In the genomic region with DNA sequence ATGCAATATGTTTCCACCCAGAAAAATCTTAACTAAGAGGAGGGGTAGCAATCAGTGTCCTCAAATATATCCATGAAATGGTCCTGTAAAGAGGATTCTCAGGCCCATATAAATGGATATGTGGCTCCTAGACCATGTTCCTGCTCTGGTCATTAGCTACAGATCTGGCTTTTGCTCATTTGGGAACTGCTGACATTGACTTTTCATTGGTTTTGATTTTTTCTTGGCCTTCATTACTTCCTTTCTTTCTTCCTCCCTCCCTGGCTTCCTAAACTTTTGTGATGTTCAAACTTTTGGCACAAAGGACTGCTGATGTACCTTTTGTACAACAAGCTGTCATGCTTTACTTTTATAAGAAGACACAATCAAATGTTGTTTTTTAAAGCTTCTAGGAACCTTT, we compare ENCODE assay signal across 1 cellular context.
TF ChIP-seq lines count a peak whose summit lies in the region.

No MANE protein-coding gene starts in this region.

TF ChIP-seq in HepG2, 621 proteins besides CTCF, POLR2A, EP300 and RAD21:
- TF ChIP-seq MAFF (IDR thresholded peaks at IDR 0.05; ENCODE audit: low read depth, low read length), result peak; percentile 32; the same call in 1 of the 2 replicates
- TF ChIP-seq ZNF44 (CRISPR knock-in tag; IDR thresholded peaks at IDR 0.05), result no peak
- TF ChIP-seq SATB2 (CRISPR knock-in tag; IDR thresholded peaks at IDR 0.05), result no peak
- no peak for TF ChIP-seq RARA (CRISPR knock-in tag; IDR thresholded peaks at IDR 0.05)
- no peak for TF ChIP-seq NFKBIZ (CRISPR knock-in tag; IDR thresholded peaks at IDR 0.05)
- no peak for TF ChIP-seq CENPX (CRISPR knock-in tag; IDR thresholded peaks at IDR 0.05)
- no peak for TF ChIP-seq ZNF891 (CRISPR knock-in tag; IDR thresholded peaks at IDR 0.05)
- no peak for TF ChIP-seq GABPB1 (CRISPR knock-in tag; IDR thresholded peaks at IDR 0.05)
- TF ChIP-seq, protein P1, sequence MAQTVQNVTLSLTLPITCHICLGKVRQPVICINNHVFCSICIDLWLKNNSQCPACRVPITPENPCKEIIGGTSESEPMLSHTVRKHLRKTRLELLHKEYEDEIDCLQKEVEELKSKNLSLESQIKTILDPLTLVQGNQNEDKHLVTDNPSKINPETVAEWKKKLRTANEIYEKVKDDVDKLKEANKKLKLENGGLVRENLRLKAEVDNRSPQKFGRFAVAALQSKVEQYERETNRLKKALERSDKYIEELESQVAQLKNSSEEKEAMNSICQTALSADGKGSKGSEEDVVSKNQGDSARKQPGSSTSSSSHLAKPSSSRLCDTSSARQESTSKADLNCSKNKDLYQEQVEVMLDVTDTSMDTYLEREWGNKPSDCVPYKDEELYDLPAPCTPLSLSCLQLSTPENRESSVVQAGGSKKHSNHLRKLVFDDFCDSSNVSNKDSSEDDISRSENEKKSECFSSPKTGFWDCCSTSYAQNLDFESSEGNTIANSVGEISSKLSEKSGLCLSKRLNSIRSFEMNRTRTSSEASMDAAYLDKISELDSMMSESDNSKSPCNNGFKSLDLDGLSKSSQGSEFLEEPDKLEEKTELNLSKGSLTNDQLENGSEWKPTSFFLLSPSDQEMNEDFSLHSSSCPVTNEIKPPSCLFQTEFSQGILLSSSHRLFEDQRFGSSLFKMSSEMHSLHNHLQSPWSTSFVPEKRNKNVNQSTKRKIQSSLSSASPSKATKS (CRISPR knock-in tag; IDR thresholded peaks at IDR 0.05), result no peak
- peak; percentile 33 to 72; a peak in 2 of 4 replicates for TF ChIP-seq MAFK (conservative IDR thresholded peaks at IDR 0.05 in 1 of 2, IDR thresholded peaks at IDR 0.05 in 1 of 2; ENCODE audit: low read length in 2 of 2)
- no peak for TF ChIP-seq KMT2A (CRISPR knock-in tag; IDR thresholded peaks at IDR 0.05)
- TF ChIP-seq, protein P2, sequence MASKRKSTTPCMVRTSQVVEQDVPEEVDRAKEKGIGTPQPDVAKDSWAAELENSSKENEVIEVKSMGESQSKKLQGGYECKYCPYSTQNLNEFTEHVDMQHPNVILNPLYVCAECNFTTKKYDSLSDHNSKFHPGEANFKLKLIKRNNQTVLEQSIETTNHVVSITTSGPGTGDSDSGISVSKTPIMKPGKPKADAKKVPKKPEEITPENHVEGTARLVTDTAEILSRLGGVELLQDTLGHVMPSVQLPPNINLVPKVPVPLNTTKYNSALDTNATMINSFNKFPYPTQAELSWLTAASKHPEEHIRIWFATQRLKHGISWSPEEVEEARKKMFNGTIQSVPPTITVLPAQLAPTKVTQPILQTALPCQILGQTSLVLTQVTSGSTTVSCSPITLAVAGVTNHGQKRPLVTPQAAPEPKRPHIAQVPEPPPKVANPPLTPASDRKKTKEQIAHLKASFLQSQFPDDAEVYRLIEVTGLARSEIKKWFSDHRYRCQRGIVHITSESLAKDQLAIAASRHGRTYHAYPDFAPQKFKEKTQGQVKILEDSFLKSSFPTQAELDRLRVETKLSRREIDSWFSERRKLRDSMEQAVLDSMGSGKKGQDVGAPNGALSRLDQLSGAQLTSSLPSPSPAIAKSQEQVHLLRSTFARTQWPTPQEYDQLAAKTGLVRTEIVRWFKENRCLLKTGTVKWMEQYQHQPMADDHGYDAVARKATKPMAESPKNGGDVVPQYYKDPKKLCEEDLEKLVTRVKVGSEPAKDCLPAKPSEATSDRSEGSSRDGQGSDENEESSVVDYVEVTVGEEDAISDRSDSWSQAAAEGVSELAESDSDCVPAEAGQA (IDR thresholded peaks at IDR 0.05; ENCODE audit: low read depth), result no peak
- TF ChIP-seq, protein P2 (CRISPR knock-in tag; IDR thresholded peaks at IDR 0.05; ENCODE audit: borderline replicate concordance), result no peak
- no peak for TF ChIP-seq FOXA1 (IDR thresholded peaks at IDR 0.05)
- no peak for TF ChIP-seq FOXA1 (CRISPR knock-in tag; IDR thresholded peaks at IDR 0.05)
- TF ChIP-seq PHF20 (CRISPR knock-in tag; IDR thresholded peaks at IDR 0.05), result no peak
- TF ChIP-seq KDM6A (CRISPR knock-in tag; IDR thresholded peaks at IDR 0.05; ENCODE audit: low read depth), result no peak
